Comparison of ENCODE assay signal across 8 cellular contexts in genomic region chr2:199850718-199851498, GRCh38. TPM values are rescaled to one million over a fixed set of nuclear protein-coding genes. Genes with fewer than 3 reads are reported as not detected.
DNase-seq lines count a peak whose midpoint lies in the region; ATAC-seq and TF ChIP-seq lines count a peak whose summit lies in the region.

FTCDNL1 (minus strand) TSS chr2:199851192; CDS start chr2:199848962, 2,230 bp downstream.

- peak; percentile 66 for TF ChIP-seq CTCF in AG09309 (IDR thresholded peaks at IDR 0.05; ENCODE audit: control insufficient read depth, insufficient read depth, low read depth, low read length, missing control alignments)
- TF ChIP-seq CTCF in coronary artery (IDR thresholded peaks at IDR 0.05): no peak
- no peak for TF ChIP-seq CTCF in lower leg skin (IDR thresholded peaks at IDR 0.05)

- intact Hi-C loops in lower leg skin (cut with DNase I; ENCODE audit: low total_unique reads): no loop called here

- ATAC-seq in GM18867 (IDR thresholded peaks at IDR 0.05; ENCODE audit: unreplicated experiment) (peak; percentile 98), HG03066 (IDR thresholded peaks at IDR 0.05; ENCODE audit: low read depth, unreplicated experiment) (peak; percentile 95)

- H3K27ac ChIP-seq in coronary artery: peak within 1 kb of the TSS in 1 of 2 donors; percentile 43

- peak within 1 kb of the TSS; percentile 61 for H3K4me3 ChIP-seq in AG09309 (ENCODE audit: control insufficient read depth, low read depth, low read length)
- peak within 1 kb of the TSS; percentile 74 for H3K4me3 ChIP-seq in coronary artery
- peak within 1 kb of the TSS; percentile 74 for H3K4me3 ChIP-seq in lower leg skin (ENCODE audit: low read depth, poor library complexity, severe bottlenecking)

- no peak for DNase-seq in AG09309 (ENCODE audit: low read depth)
- peak; percentile 47 for DNase-seq in NCI-H226
- DNase-seq in activated CD4-positive, alpha-beta T cell treated with anti-CD3 and anti-CD28 coated beads for 48 hours: peak; percentile 79
- no peak for DNase-seq in coronary artery (ENCODE audit: low spot score)
- peak; percentile 55 to 92 for DNase-seq in lower leg skin (ENCODE audit: low spot score in 2 of 2)
- peak; percentile 36 to 69 (median 56) for DNase-seq in stimulated activated CD4-positive, alpha-beta T cell treated with anti-CD3 and anti-CD28 coated beads, TNF-alpha, amount 100 ng/mL, for 24 hours (ENCODE audit: low read depth in 3 of 3)

- no peak for TF ChIP-seq POLR2A in lower leg skin (IDR thresholded peaks at IDR 0.05)

- WGBS in lower leg skin, 2 donors: 0 to 2% methylated on average over 20 to 46 of the region's 80 CpGs

RNA-seq across cellular contexts. Expression of gene FTCDNL1, which starts in this region (rescaled TPM):
- 1 to 10 TPM in 3 of 4 donors, not detected in 1; 1.9 to 2.9 (median 2.7) TPM for total RNA-seq in lower leg skin

Comparison
In these comparisons a context has a peak if more than half of its experiments do, and no peak if none do; other contexts are left out.
1. DNase-seq: peak in NCI-H226 (single experiment), activated CD4-positive, alpha-beta T cell treated with anti-CD3 and anti-CD28 coated beads for 48 hours (single experiment), lower leg skin (2 of 2) and stimulated activated CD4-positive, alpha-beta T cell treated with anti-CD3 and anti-CD28 coated beads, TNF-alpha, amount 100 ng/mL, for 24 hours (3 of 3); none in AG09309 (single experiment) and coronary artery (single experiment).
2. Peak in every context shown above with its lines, with median percentiles within 50 percentile points of each other: H3K4me3 ChIP-seq.